ENCODE assay signal across 8 cellular contexts in genomic region chr2:17877811-17878221, GRCh38. TPM values are rescaled to one million over a fixed set of nuclear protein-coding genes. Genes with fewer than 3 reads are reported as not detected.
A peak's percentile ranks its signal among the peaks of the same experiment; 100 is the strongest.
DNase-seq lines count a peak whose midpoint lies in the region; ATAC-seq, FAIRE-seq and TF ChIP-seq lines count a peak whose summit lies in the region.

No MANE protein-coding gene starts in this region.

- H3K27me3 Mint-ChIP-seq in IgD-negative memory B cell, result peaks cover 56% of the 10 kb centered on the region
- peaks cover 52% of the 10 kb centered on the region for H3K27me3 Mint-ChIP-seq in astrocyte (ENCODE audit: low read depth, unreplicated experiment)

- TF ChIP-seq CTCF in GM12864 (IDR thresholded peaks at IDR 0.05; ENCODE audit: low read depth, low read length, missing control alignments) (no peak), astrocyte (IDR thresholded peaks at IDR 0.05; ENCODE audit: insufficient read depth, low read depth, low read length) (no peak), kidney epithelial cell (IDR thresholded peaks at IDR 0.05; ENCODE audit: insufficient read depth, low read length, poor library complexity, severe bottlenecking) (no peak), thyroid gland (IDR thresholded peaks at IDR 0.05) (no peak)

- H2AFZ ChIP-seq in astrocyte (ENCODE audit: low read depth, low read length), result peak overlapping the region; percentile 78

- no peaks in the 10 kb centered on the region for H4K20me1 ChIP-seq in astrocyte (ENCODE audit: insufficient read depth, low read length)

- no peak for DNase-seq in GM12864 (ENCODE audit: low read depth)
- no peak for DNase-seq in astrocyte (ENCODE audit: low read depth)
- no peak for DNase-seq in kidney epithelial cell (ENCODE audit: low read depth)
- peak; percentile 3 to 14 for DNase-seq in thyroid gland
- DNase-seq in kidney glomerular epithelial cell (lab: John Stamatoyannopoulos, UW), result no peak
- DNase-seq in COLO829 (ENCODE audit: low spot score), result no peak

- H3K79me2 ChIP-seq in astrocyte (ENCODE audit: insufficient read depth, low read length), result no peaks in the 10 kb centered on the region

- H3K36me3 ChIP-seq in astrocyte (ENCODE audit: insufficient read depth, low read length), result no peaks in the 10 kb centered on the region
- H3K36me3 ChIP-seq in kidney epithelial cell (ENCODE audit: control insufficient read depth, insufficient read depth, low read length), result no peaks in the 10 kb centered on the region
- no peaks in the 10 kb centered on the region for H3K36me3 ChIP-seq in thyroid gland

- H3K27me3 ChIP-seq in astrocyte (ENCODE audit: insufficient read depth, low read length) (peaks cover 29% of the 10 kb centered on the region), kidney epithelial cell (ENCODE audit: control insufficient read depth, insufficient read depth, low read length) (peaks cover 16% of the 10 kb centered on the region), thyroid gland (no peaks in the 10 kb centered on the region)

- no peak overlapping the region for H3K27ac ChIP-seq in astrocyte (ENCODE audit: low read depth, low read length)
- H3K27ac ChIP-seq in thyroid gland, result no peak overlapping the region

- H3K4me1 Mint-ChIP-seq in IgD-negative memory B cell (peaks cover 2 to 12% (median 5%) of the 10 kb centered on the region in 3 donors), astrocyte (ENCODE audit: low read depth, unreplicated experiment) (no peaks in the 10 kb centered on the region)

- H3K4me3 ChIP-seq in GM12864 (ENCODE audit: low read depth, low read length) (peak overlapping the region; percentile 55), astrocyte (ENCODE audit: insufficient read depth, low read depth, low read length) (peak overlapping the region; percentile 57), kidney epithelial cell (ENCODE audit: low read depth, low read length) (peak overlapping the region; percentile 80), thyroid gland (replicated peaks in 1 of 3) (peak overlapping the region; percentile 27 to 63 (median 52))

- peaks cover 6% of the 10 kb centered on the region for H3K4me1 ChIP-seq in astrocyte (ENCODE audit: insufficient read depth, low read length)
- H3K4me1 ChIP-seq in thyroid gland, result peaks cover 5 to 19% of the 10 kb centered on the region in 2 donors

- H3K27ac Mint-ChIP-seq in IgD-negative memory B cell (peak overlapping the region; percentile 17 to 78 (median 71)), astrocyte (ENCODE audit: unreplicated experiment) (no peak overlapping the region)

- TF ChIP-seq POLR2A in thyroid gland (IDR thresholded peaks at IDR 0.05), result no peak

- FAIRE-seq in astrocyte (lab: Jason Lieb, UNC), result no peak

- H3K4me3 Mint-ChIP-seq in IgD-negative memory B cell (peak overlapping the region; percentile 87 to 95 (median 91)), astrocyte (ENCODE audit: unreplicated experiment) (peak overlapping the region; percentile 79)

- intact Hi-C loops in thyroid gland (cut with DNase I), result no loop called here

- H3K9me3 Mint-ChIP-seq in IgD-negative memory B cell, result no peaks in the 10 kb centered on the region
- no peaks in the 10 kb centered on the region for H3K9me3 Mint-ChIP-seq in astrocyte (ENCODE audit: unreplicated experiment)

- H3K9me3 ChIP-seq in astrocyte (ENCODE audit: insufficient read depth, low read depth, low read length), result no peaks in the 10 kb centered on the region
- H3K9me3 ChIP-seq in thyroid gland, result no peaks in the 10 kb centered on the region

- H3K4me2 ChIP-seq in astrocyte (ENCODE audit: low read length), result peak overlapping the region; percentile 96

- WGBS in thyroid gland, 2 donors, result 2 to 3% methylated on average over 19 to 20 of the region's 20 CpGs

- H3K9ac ChIP-seq in astrocyte (ENCODE audit: low read length), result peak overlapping the region; percentile 0

- ATAC-seq in GM21447 (IDR thresholded peaks at IDR 0.05; ENCODE audit: unreplicated experiment), result peak; percentile 29

- no peaks in the 10 kb centered on the region for H3K36me3 Mint-ChIP-seq in IgD-negative memory B cell
- no peaks in the 10 kb centered on the region for H3K36me3 Mint-ChIP-seq in astrocyte (ENCODE audit: low read depth, unreplicated experiment)

RNA-seq across cellular contexts. Expression of gene KCNS3, which starts 0.7 kb away (rescaled TPM):
- polyA plus RNA-seq in IgD-negative memory B cell, result not detected
- total RNA-seq in astrocyte (0.84 and 1.7 TPM in 2 replicates), kidney epithelial cell (8.9 and 19.1 TPM in 2 replicates), thyroid gland (10 to 100 TPM in 1 of 4 donors, 1 to 10 TPM in 3; 6.2 to 25.1 (median 7.6) TPM)

Comparison
In these comparisons a context has a peak if more than half of its experiments do, and no peak if none do; other contexts are left out.
1. DNase-seq: peak in thyroid gland (2 of 2); none in GM12864 (single experiment), astrocyte (single experiment), kidney epithelial cell (single experiment), kidney glomerular epithelial cell (single experiment) and COLO829 (single experiment).
2. Peak in every context shown above with its lines, with median percentiles within 50 percentile points of each other: H3K4me3 ChIP-seq.